21 cellular contexts compared by ENCODE assay signal in genomic region chr2:29522951-29523669, GRCh38.
DNase-seq lines count a peak whose midpoint lies in the region; ATAC-seq, FAIRE-seq and TF ChIP-seq lines count a peak whose summit lies in the region.
"Had no signal": no experiment of that assay in that cellular context is flagged by ENCODE, and none has a peak within 500 bp of the region (broad histone marks: within the 10 kb centered on the region; RNA-seq: fewer than 3 reads in every experiment).

No MANE protein-coding gene starts in this region.

- peaks cover 37% of the 10 kb centered on the region for H3K4me1 Mint-ChIP-seq in MCF 10A (ENCODE audit: insufficient read depth, unreplicated experiment)
- H3K4me1 Mint-ChIP-seq: activated CD4-positive, alpha-beta T cell treated with anti-CD3 and anti-CD28 coated beads for 36 hours; T-helper 17 cell had no signal

- peak; percentile 91 for FAIRE-seq in urothelium cell line (lab: Jason Lieb, UNC)

- H3K4me1 ChIP-seq in mammary epithelial cell (ENCODE audit: insufficient read depth, low read length), result peaks cover 4% of the 10 kb centered on the region
- H3K4me1 ChIP-seq: sigmoid colon, uterus had no signal

- BruUV-seq in MCF 10A (replicated peaks; lab: Mats Ljungman, UMichigan), result no TSS peak
- BruUV-seq in mammary epithelial cell (replicated peaks; lab: Mats Ljungman, UMichigan), result no TSS peak

- H3K36me3 ChIP-seq in mammary epithelial cell (ENCODE audit: insufficient read depth, low read length), result no peaks in the 10 kb centered on the region
- H3K36me3 ChIP-seq: sigmoid colon, uterus had no signal

- in situ Hi-C loops in mammary epithelial cell (cut with MboI; ENCODE audit: low sequenced_read_pairs in 2 of 2), result no loop called here

- H3K27me3 ChIP-seq in mammary epithelial cell (ENCODE audit: insufficient read depth, low read length), result no peaks in the 10 kb centered on the region
- H3K27me3 ChIP-seq: sigmoid colon, uterus had no signal

- H3K27ac Mint-ChIP-seq in MCF 10A (ENCODE audit: low read depth, unreplicated experiment), result no peak overlapping the region
- H3K27ac Mint-ChIP-seq: activated CD4-positive, alpha-beta T cell treated with anti-CD3 and anti-CD28 coated beads for 36 hours; activated naive CD4-positive, alpha-beta T cell treated with anti-CD3 and anti-CD28 coated beads, Interleukin-2, amount 50 U/mL, for 72 hours; T-helper 17 cell had no signal

- H4K20me1 ChIP-seq in mammary epithelial cell (ENCODE audit: insufficient read depth, low read length), result no peaks in the 10 kb centered on the region

- TF ChIP-seq CTCF in MCF 10A (IDR thresholded peaks at IDR 0.05; ENCODE audit: unreplicated experiment) (no peak), mammary epithelial cell (conservative IDR thresholded peaks at IDR 0.05 in 1 of 2, IDR thresholded peaks at IDR 0.05 in 1 of 2; ENCODE audit: extremely low read depth in 1 of 2, insufficient read depth in 1 of 2, low read depth in 1 of 2, low read length in 2 of 2) (no peak), foreskin fibroblast (IDR thresholded peaks at IDR 0.05; ENCODE audit: low read depth, low read length) (no peak)

- H3K36me3 Mint-ChIP-seq in MCF 10A (ENCODE audit: insufficient read depth, unreplicated experiment), result no peaks in the 10 kb centered on the region
- H3K36me3 Mint-ChIP-seq: activated naive CD4-positive, alpha-beta T cell treated with anti-CD3 and anti-CD28 coated beads, Interleukin-2, amount 50 U/mL, for 72 hours had no signal

- H2AFZ ChIP-seq in mammary epithelial cell (ENCODE audit: low read depth, low read length), result no peak overlapping the region

- no peak overlapping the region for H3K4me2 ChIP-seq in mammary epithelial cell (ENCODE audit: insufficient read depth, low read depth, low read length)

- peaks cover 12% of the 10 kb centered on the region for H3K27me3 Mint-ChIP-seq in MCF 10A (ENCODE audit: insufficient read depth, unreplicated experiment)

- POLR2A ChIA-PET in MCF 10A (lab: Yijun Ruan, JAX), result interaction anchor here (0.9 kb wide), 1 partner anchor 444 kb away, joined by 3 read pairs; no protein-coding TSS in a partner anchor

- no peak overlapping the region for H3K9ac ChIP-seq in mammary epithelial cell (ENCODE audit: insufficient read depth, low read length)

- no peaks in the 10 kb centered on the region for H3K9me3 ChIP-seq in mammary epithelial cell (replicated peaks; ENCODE audit: insufficient read depth, low read length)
- H3K9me3 ChIP-seq: sigmoid colon, uterus had no signal

- dilution Hi-C loops in mammary epithelial cell (cut with HindIII; ENCODE audit: low sequenced_read_pairs), result no loop called here

- H3K79me2 ChIP-seq in mammary epithelial cell (ENCODE audit: insufficient read depth, low read length), result no peaks in the 10 kb centered on the region

- CTCF ChIA-PET in MCF 10A (lab: Yijun Ruan, JAX), result interaction anchor here (0.5 to 0.6 kb wide), 3 partner anchors 203 to 511 kb away, joined by 3 to 6 read pairs (median 4); no protein-coding TSS in a partner anchor
- CTCF ChIA-PET in mammary epithelial cell (lab: Charles Lee; ENCODE audit: low non-redundant PET), result no interaction called here

- no peak overlapping the region for H3K4me3 Mint-ChIP-seq in MCF 10A (ENCODE audit: unreplicated experiment)
- H3K4me3 Mint-ChIP-seq: activated CD4-positive, alpha-beta T cell treated with anti-CD3 and anti-CD28 coated beads for 36 hours; T-helper 17 cell had no signal

- DNase-seq in MCF 10A (ENCODE audit: unreplicated experiment) (peak; percentile 78), mammary epithelial cell (no peak), amniotic epithelial cell (ENCODE audit: low read depth) (peak; percentile 91), foreskin fibroblast (peak; percentile 66 to 71), urothelium cell line (ENCODE audit: low spot score) (peak; percentile 27), cardiac septum (ENCODE audit: low spot score) (no peak)
- DNase-seq in activated CD4-positive, CD25-positive, alpha-beta regulatory T cell (lab: John Stamatoyannopoulos, UW), result no peak
- DNase-seq: 8988T; activated CD4-positive, alpha-beta T cell treated with anti-CD3 and anti-CD28 coated beads for 36 hours; GOT3; mesendoderm; NCI-H1930; NCI-H69; sigmoid colon; stimulated activated naive CD4-positive, alpha-beta T cell treated with Interleukin-2 at 50 U/mL for 16 hours; T-helper 17 cell; uterus had no signal

- no peak overlapping the region for H3K27ac ChIP-seq in mammary epithelial cell (ENCODE audit: insufficient read depth, low read depth, low read length)
- H3K27ac ChIP-seq: epithelial cell of prostate, HL-60, sigmoid colon, uterus had no signal

- 39% methylated on average over 3 of the region's 5 CpGs for WGBS in mammary epithelial cell (ENCODE audit: low coverage, missing lambda C conversion rate)

- no peak for ATAC-seq in GM21367 (IDR thresholded peaks at IDR 0.05; ENCODE audit: unreplicated experiment)
- ATAC-seq: activated CD4-positive, alpha-beta T cell treated with anti-CD3 and anti-CD28 coated beads for 36 hours; activated naive CD4-positive, alpha-beta T cell treated with anti-CD3 and anti-CD28 coated beads, Interleukin-2, amount 50 U/mL, for 72 hours; T-helper 17 cell had no signal

- H3K4me3 ChIP-seq in mammary epithelial cell (replicated peaks in 1 of 3; ENCODE audit: insufficient read depth in 1 of 3, low read depth in 2 of 3, low read length in 3 of 3) (no peak overlapping the region), foreskin fibroblast (ENCODE audit: low read depth in 1 of 2, low read length in 2 of 2) (no peak overlapping the region)
- H3K4me3 ChIP-seq: sigmoid colon, uterus had no signal

- no peaks in the 10 kb centered on the region for H3K9me3 Mint-ChIP-seq in MCF 10A (ENCODE audit: unreplicated experiment)

- intact Hi-C loops in MCF 10A (cut with micrococcal nuclease), result no loop called here
- intact Hi-C loops in mammary epithelial cell (cut with micrococcal nuclease), result no loop called here
- intact Hi-C loops in cardiac septum (cut with DNase I), result no loop called here

Comparison
In these comparisons a context has a peak if more than half of its experiments do, and no peak if none do; other contexts are left out.
1. DNase-seq: peak in MCF 10A (single experiment), amniotic epithelial cell (single experiment), foreskin fibroblast (2 of 2) and urothelium cell line (single experiment); none in mammary epithelial cell (single experiment), activated CD4-positive, CD25-positive, alpha-beta regulatory T cell (0 of 4) and cardiac septum (single experiment).